ENCODE assay signal across 11 cellular contexts in the genomic region with DNA sequence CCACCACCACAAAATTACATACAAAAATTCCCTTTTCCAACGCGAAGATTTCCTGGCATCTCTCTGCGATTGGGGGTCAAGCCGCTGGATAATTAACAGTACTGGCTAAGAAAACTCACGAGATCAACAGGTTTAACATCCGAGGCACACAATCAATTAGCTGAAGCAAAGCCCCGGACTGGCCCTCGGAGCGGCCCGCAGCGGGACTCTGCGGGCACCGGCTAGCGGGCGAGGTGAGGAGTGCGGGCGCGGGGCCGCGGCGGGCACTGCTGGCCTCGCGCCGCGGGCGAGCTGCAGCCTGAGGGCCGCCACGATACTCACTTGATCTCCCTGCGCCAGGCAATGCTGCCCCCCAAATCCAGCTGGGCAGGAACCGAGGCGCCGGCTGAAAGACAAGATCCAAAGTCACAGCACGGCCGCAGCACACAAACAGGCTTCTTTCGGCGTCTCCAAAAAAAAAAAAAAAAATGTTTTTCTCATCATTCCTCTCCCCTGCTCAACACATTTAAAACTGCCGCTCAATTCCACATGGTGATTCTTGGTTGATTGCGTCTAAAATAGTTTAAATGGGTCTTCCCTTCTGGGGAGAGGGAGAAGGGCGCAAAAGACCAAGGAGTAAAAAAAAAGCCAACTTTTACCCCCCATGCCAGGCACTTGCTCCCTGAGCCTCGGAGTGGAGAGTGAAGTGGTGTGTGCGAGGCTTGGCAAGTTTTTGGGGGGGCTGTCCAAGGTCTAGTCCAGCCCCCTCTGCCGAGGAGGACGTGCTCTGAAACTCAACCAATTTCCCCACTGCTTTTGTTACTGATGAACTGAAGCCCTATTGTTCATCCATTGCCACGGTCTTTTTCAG.
DNase-seq lines count a peak whose midpoint lies in the region; ATAC-seq lines count a peak whose summit lies in the region.
"Had no signal": no experiment of that assay in that cellular context is flagged by ENCODE, and none has a peak within 500 bp of the region (broad histone marks: within the 10 kb centered on the region; RNA-seq: fewer than 3 reads in every experiment).

No MANE protein-coding gene starts in this region.

- H3K9ac ChIP-seq in SK-N-MC (ENCODE audit: insufficient read length), result peak overlapping the region; percentile 78

- peak overlapping the region; percentile 93 for H3K4me3 ChIP-seq in SK-N-MC
- H3K4me3 ChIP-seq: prostate gland had no signal

- H3K36me3 Mint-ChIP-seq in activated CD8-positive, alpha-beta memory T cell treated with anti-CD3 and anti-CD28 coated beads, Interleukin-2, amount 10 ng/mL, durations not matched to agents 7 days and 5 days, result peaks cover 10% of the 10 kb centered on the region
- peaks cover 8 to 10% of the 10 kb centered on the region in 2 donors for H3K36me3 Mint-ChIP-seq in stimulated activated naive B cell treated with anti-CD40 and anti-IgM and Interleukin-4, amounts not matched to agents 10 μg/mL and 1 μg/mL and 100 μg/mL, for 72 hours

- H3K27ac Mint-ChIP-seq in activated CD8-positive, alpha-beta memory T cell treated with anti-CD3 and anti-CD28 coated beads, Interleukin-2, amount 10 ng/mL, durations not matched to agents 7 days and 5 days, result peak overlapping the region; percentile 53
- peak overlapping the region; percentile 66 for H3K27ac Mint-ChIP-seq in stimulated activated naive B cell treated with anti-CD40 and anti-IgM and Interleukin-4, amounts not matched to agents 10 μg/mL and 1 μg/mL and 100 μg/mL, for 72 hours

- peaks cover 17% of the 10 kb centered on the region for H3K4me1 Mint-ChIP-seq in activated CD8-positive, alpha-beta memory T cell treated with anti-CD3 and anti-CD28 coated beads, Interleukin-2, amount 10 ng/mL, durations not matched to agents 7 days and 5 days
- peaks cover 17 to 44% of the 10 kb centered on the region in 2 donors for H3K4me1 Mint-ChIP-seq in stimulated activated naive B cell treated with anti-CD40 and anti-IgM and Interleukin-4, amounts not matched to agents 10 μg/mL and 1 μg/mL and 100 μg/mL, for 72 hours

- ATAC-seq in activated CD8-positive, alpha-beta memory T cell treated with anti-CD3 and anti-CD28 coated beads, Interleukin-2, amount 10 ng/mL, durations not matched to agents 7 days and 5 days, result no peak
- ATAC-seq in stimulated activated naive B cell treated with anti-CD40 and anti-IgM and Interleukin-4, amounts not matched to agents 10 μg/mL and 1 μg/mL and 100 μg/mL, for 72 hours (replicated peaks), result no peak
- ATAC-seq in HG03354 (IDR thresholded peaks at IDR 0.05; ENCODE audit: poor library complexity, severe bottlenecking, unreplicated experiment), result no peak
- ATAC-seq: HepG2 had no signal

- peak overlapping the region; percentile 98; the same call in 1 of the 2 replicates for H3K27ac ChIP-seq in SK-N-MC
- H3K27ac ChIP-seq: prostate gland had no signal

- H3K9me3 Mint-ChIP-seq in activated CD8-positive, alpha-beta memory T cell treated with anti-CD3 and anti-CD28 coated beads, Interleukin-2, amount 10 ng/mL, durations not matched to agents 7 days and 5 days (ENCODE audit: low read depth), result no peaks in the 10 kb centered on the region
- peaks cover 0 to 11% of the 10 kb centered on the region in 2 donors for H3K9me3 Mint-ChIP-seq in stimulated activated naive B cell treated with anti-CD40 and anti-IgM and Interleukin-4, amounts not matched to agents 10 μg/mL and 1 μg/mL and 100 μg/mL, for 72 hours

- H3K36me3 ChIP-seq in SK-N-MC (ENCODE audit: insufficient read depth, low read length), result 0 out of 2 replicates have a peak, but pooled peaks cover 7% of the 10 kb centered on the region
- H3K36me3 ChIP-seq: prostate gland had no signal

- CTCF ChIA-PET in activated CD8-positive, alpha-beta memory T cell treated with anti-CD3 and anti-CD28 coated beads, Interleukin-2, amount 10 ng/mL, durations not matched to agents 7 days and 5 days (lab: Charles Lee), result interaction anchor here (1.5 to 2.2 kb wide), 2 partner anchors 12 to 17 kb away, joined by 3 to 13 read pairs; no protein-coding TSS in a partner anchor

- H3K27me3 Mint-ChIP-seq in activated CD8-positive, alpha-beta memory T cell treated with anti-CD3 and anti-CD28 coated beads, Interleukin-2, amount 10 ng/mL, durations not matched to agents 7 days and 5 days, result peaks cover 90% of the 10 kb centered on the region
- peaks cover 72 to 76% of the 10 kb centered on the region in 2 donors for H3K27me3 Mint-ChIP-seq in stimulated activated naive B cell treated with anti-CD40 and anti-IgM and Interleukin-4, amounts not matched to agents 10 μg/mL and 1 μg/mL and 100 μg/mL, for 72 hours

- no peaks in the 10 kb centered on the region for H3K9me3 ChIP-seq in SK-N-MC (ENCODE audit: low read depth, low read length)
- H3K9me3 ChIP-seq: prostate gland had no signal

- DNase-seq in activated CD8-positive, alpha-beta memory T cell treated with anti-CD3 and anti-CD28 coated beads, Interleukin-2, amount 10 ng/mL, durations not matched to agents 7 days and 5 days, result no peak
- no peak for DNase-seq in activated CD8-positive, alpha-beta memory T cell treated with anti-CD3 and anti-CD28 coated beads, Interleukin-2, amount 50 U/mL, for 48 hours
- DNase-seq in SK-N-MC (ENCODE audit: low read depth, low spot score), result no peak
- peak; percentile 98 for DNase-seq in globus pallidus (ENCODE audit: low spot score)
- no peak for DNase-seq in stimulated activated naive B cell treated with anti-CD40 and anti-IgM and Interleukin-4, amounts not matched to agents 10 μg/mL and 1 μg/mL and 100 μg/mL, for 72 hours
- no peak for DNase-seq in COLO829 (ENCODE audit: low spot score)
- DNase-seq in activated effector memory CD4-positive, alpha-beta T cell treated with Interleukin-2 at 50 U/mL for 16 hours, result no peak
- DNase-seq: NCI-H345 had no signal

- no peak overlapping the region for H3K4me3 Mint-ChIP-seq in activated CD8-positive, alpha-beta memory T cell treated with anti-CD3 and anti-CD28 coated beads, Interleukin-2, amount 10 ng/mL, durations not matched to agents 7 days and 5 days
- H3K4me3 Mint-ChIP-seq in stimulated activated naive B cell treated with anti-CD40 and anti-IgM and Interleukin-4, amounts not matched to agents 10 μg/mL and 1 μg/mL and 100 μg/mL, for 72 hours, result peak overlapping the region in 1 of 2 donors; percentile 55
